1 cellular context compared by ENCODE assay signal in genomic region chr13:30204564-30204963, GRCh38.
A peak's percentile ranks its signal among the peaks of the same experiment; 100 is the strongest.
TF ChIP-seq lines count a peak whose summit lies in the region.

No MANE protein-coding gene starts in this region.

TF ChIP-seq in GM12878, 131 proteins besides CTCF, POLR2A, EP300 and RAD21 (continued from another document):
- TF ChIP-seq, protein P1, sequence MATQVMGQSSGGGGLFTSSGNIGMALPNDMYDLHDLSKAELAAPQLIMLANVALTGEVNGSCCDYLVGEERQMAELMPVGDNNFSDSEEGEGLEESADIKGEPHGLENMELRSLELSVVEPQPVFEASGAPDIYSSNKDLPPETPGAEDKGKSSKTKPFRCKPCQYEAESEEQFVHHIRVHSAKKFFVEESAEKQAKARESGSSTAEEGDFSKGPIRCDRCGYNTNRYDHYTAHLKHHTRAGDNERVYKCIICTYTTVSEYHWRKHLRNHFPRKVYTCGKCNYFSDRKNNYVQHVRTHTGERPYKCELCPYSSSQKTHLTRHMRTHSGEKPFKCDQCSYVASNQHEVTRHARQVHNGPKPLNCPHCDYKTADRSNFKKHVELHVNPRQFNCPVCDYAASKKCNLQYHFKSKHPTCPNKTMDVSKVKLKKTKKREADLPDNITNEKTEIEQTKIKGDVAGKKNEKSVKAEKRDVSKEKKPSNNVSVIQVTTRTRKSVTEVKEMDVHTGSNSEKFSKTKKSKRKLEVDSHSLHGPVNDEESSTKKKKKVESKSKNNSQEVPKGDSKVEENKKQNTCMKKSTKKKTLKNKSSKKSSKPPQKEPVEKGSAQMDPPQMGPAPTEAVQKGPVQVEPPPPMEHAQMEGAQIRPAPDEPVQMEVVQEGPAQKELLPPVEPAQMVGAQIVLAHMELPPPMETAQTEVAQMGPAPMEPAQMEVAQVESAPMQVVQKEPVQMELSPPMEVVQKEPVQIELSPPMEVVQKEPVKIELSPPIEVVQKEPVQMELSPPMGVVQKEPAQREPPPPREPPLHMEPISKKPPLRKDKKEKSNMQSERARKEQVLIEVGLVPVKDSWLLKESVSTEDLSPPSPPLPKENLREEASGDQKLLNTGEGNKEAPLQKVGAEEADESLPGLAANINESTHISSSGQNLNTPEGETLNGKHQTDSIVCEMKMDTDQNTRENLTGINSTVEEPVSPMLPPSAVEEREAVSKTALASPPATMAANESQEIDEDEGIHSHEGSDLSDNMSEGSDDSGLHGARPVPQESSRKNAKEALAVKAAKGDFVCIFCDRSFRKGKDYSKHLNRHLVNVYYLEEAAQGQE (IDR thresholded peaks at IDR 0.05; ENCODE audit: low read depth, low read length), result 0 out of 2 replicates have a peak, but pooled peaks have one; percentile 13
- TF ChIP-seq EED (IDR thresholded peaks at IDR 0.05; ENCODE audit: low read depth), result peak; percentile 79
- TF ChIP-seq RBBP5 (conservative IDR thresholded peaks at IDR 0.05), result no peak
- no peak for TF ChIP-seq NR2F1 (conservative IDR thresholded peaks at IDR 0.05)
- peak; percentile 35 to 50; a peak in 2 of 4 replicates for TF ChIP-seq IKZF2 (IDR thresholded peaks at IDR 0.05)
- TF ChIP-seq CREM (IDR thresholded peaks at IDR 0.05; ENCODE audit: low read depth), result peak; percentile 94
TF ChIP-seq in GM12878: peak in this region for 23.
